Comparison of ENCODE assay signal across 11 cellular contexts in genomic region chr16:23310744-23311143, GRCh38. TPM values are rescaled to one million over a fixed set of nuclear protein-coding genes. Genes with fewer than 3 reads are reported as not detected.
"Had no signal": no experiment of that assay in that cellular context is flagged by ENCODE, and none has a peak within 500 bp of the region (broad histone marks: within the 10 kb centered on the region; RNA-seq: fewer than 3 reads in every experiment).

No MANE protein-coding gene starts in this region.

- ATAC-seq: GM23338, HCT116 had no signal

- H3K4me2 ChIP-seq: GM23338 had no signal

- DNase-seq: GM23248, GOT3, H7, H9 had no signal

- H3K4me3 ChIP-seq: GM23248, GM23338, HAP-1 had no signal

- H3K36me3 ChIP-seq: HAP-1 had no signal

- H3K9me3 ChIP-seq: HAP-1 had no signal

- H3K4me1 ChIP-seq: HAP-1 had no signal

- H3K9ac ChIP-seq: GM23248 had no signal

- FAIRE-seq: H1, H54 had no signal

- H2AFZ ChIP-seq: GM23248, GM23338 had no signal

- H3K27ac ChIP-seq: GM23248 had no signal

RNA-seq across cellular contexts. Expression of gene SCNN1B, which starts 8.6 kb away (rescaled TPM):
- total RNA-seq: GM23248, H4, HFFc6 had no signal
- polyA plus RNA-seq: GM23248 had no signal
